14 cellular contexts compared by ENCODE assay signal in the genomic region with DNA sequence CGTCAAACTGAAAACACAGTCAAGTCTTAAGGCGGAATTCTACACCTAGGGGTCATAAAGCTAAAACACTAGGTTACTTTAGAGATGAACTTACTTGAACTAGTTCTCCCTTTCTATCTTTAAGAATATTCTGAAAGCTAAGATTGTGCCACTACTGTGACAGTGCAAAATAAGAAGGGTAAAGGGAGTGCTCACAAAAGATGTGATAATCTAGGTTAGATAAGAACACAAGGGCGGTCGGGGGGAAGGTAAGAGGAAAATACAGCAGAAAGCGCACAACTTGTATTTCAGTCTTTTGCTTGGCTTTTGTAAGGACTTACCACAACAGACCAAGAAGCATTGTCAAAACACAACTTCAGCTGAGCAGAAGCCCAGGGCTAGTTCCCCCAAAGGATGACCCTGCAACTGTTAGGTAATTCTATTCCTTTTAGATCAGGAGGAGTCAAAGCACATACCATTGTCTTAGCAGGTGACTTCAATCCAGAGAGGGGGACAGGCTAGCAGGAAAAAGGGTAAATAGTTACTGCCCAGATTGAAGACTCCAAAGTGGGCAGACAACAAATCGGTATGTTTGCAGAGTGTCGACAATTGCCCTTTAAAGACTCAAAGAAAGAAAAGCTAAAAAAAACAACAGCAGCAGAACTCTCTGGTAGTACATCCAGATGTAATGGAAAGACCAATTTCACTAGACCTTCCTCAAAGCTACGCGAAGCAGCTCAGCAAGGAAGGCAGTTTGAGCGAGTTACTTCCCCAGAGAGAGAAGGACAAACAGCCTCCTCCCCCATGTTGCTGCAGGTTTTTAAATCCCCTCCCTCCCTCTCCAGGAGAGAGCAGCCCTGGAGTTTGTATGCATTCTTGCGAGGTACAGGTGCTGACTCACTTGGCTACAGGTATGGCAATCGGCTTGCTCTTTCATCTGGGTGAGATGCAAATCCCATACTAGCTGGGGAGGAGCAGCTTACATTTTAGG. TPM values are rescaled to one million over a fixed set of nuclear protein-coding genes. Genes with fewer than 3 reads are reported as not detected.
A peak's percentile ranks its signal among the peaks of the same experiment; 100 is the strongest.
DNase-seq lines count a peak whose midpoint lies in the region; ATAC-seq, FAIRE-seq and TF ChIP-seq lines count a peak whose summit lies in the region.
"Had no signal": no experiment of that assay in that cellular context is flagged by ENCODE, and none has a peak within 500 bp of the region (broad histone marks: within the 10 kb centered on the region; RNA-seq: fewer than 3 reads in every experiment).

No MANE protein-coding gene starts in this region.

- no peak for DNase-seq in CD4-positive, alpha-beta memory T cell
- DNase-seq in LoVo (ENCODE audit: low spot score) (peak; percentile 11), foreskin keratinocyte (peak in 1 of 2 donors; percentile 51), pancreas (no peak), endothelial cell (ENCODE audit: low spot score) (no peak)
- no peak for DNase-seq in naive thymus-derived CD8-positive, alpha-beta T cell
- DNase-seq: activated T-cell treated with anti-CD3 and anti-CD28 coated beads, Interleukin-2, amount 50 U/mL, for 48 hours; kidney; NCI-H2227 treated with DMSO at 0.1 percent for 48 hours had no signal

- WGBS in pancreas, 2 donors = 66 to 71% methylated on average over 12 of the region's 12 CpGs

- no peaks in the 10 kb centered on the region for H3K27me3 Mint-ChIP-seq in CD4-positive, alpha-beta memory T cell
- H3K27me3 Mint-ChIP-seq in naive thymus-derived CD8-positive, alpha-beta T cell = no peaks in the 10 kb centered on the region
- peaks cover 2% of the 10 kb centered on the region for H3K27me3 Mint-ChIP-seq in endothelial cell (ENCODE audit: unreplicated experiment)

- no peak overlapping the region for H3K4me3 ChIP-seq in CD4-positive, alpha-beta memory T cell (ENCODE audit: low read length in 2 of 2)
- no peak overlapping the region for H3K4me3 ChIP-seq in pancreas
- H3K4me3 ChIP-seq: SK-N-MC had no signal

- POLR2A ChIA-PET in CD4-positive, alpha-beta memory T cell (lab: Charles Lee; ENCODE audit: partially characterized antibody) = interaction anchor here (0.7 to 2.8 kb wide), 6 partner anchors 11 to 97 kb away, joined by 3 to 8 read pairs (median 4); a partner anchor contains a TSS
- POLR2A ChIA-PET in naive thymus-derived CD8-positive, alpha-beta T cell (lab: Charles Lee) = interaction anchor here (0.6 to 2.0 kb wide), 5 partner anchors 16 to 90 kb away, joined by 3 to 10 read pairs (median 3); no protein-coding TSS in a partner anchor

- intact Hi-C loops in CD4-positive, alpha-beta memory T cell (cut with micrococcal nuclease) = no loop called here
- intact Hi-C loops in pancreas (cut with DNase I) = no loop called here

- TF ChIP-seq CTCF in foreskin keratinocyte (conservative IDR thresholded peaks at IDR 0.05) = no peak
- TF ChIP-seq CTCF in pancreas (IDR thresholded peaks at IDR 0.05) = no peak
- TF ChIP-seq CTCF in endothelial cell (IDR thresholded peaks at IDR 0.05; ENCODE audit: unreplicated experiment) = no peak

- ATAC-seq in foreskin keratinocyte (peak; percentile 44), pancreas (no peak), HG02588 (IDR thresholded peaks at IDR 0.05; ENCODE audit: unreplicated experiment) (no peak), GM21367 (IDR thresholded peaks at IDR 0.05; ENCODE audit: unreplicated experiment) (no peak)
- peak in 1 of 2 donors; percentile 9 for ATAC-seq in naive thymus-derived CD8-positive, alpha-beta T cell

- peak overlapping the region; percentile 63 to 90 (median 86) for H3K27ac Mint-ChIP-seq in CD4-positive, alpha-beta memory T cell
- peak overlapping the region; percentile 49 to 96 (median 86) for H3K27ac Mint-ChIP-seq in naive thymus-derived CD8-positive, alpha-beta T cell
- H3K27ac Mint-ChIP-seq in endothelial cell (ENCODE audit: unreplicated experiment) = no peak overlapping the region

- no peak for FAIRE-seq in pancreas (lab: Jason Lieb, UNC)
- FAIRE-seq: kidney had no signal

- H3K4me3 Mint-ChIP-seq in CD4-positive, alpha-beta memory T cell = peak overlapping the region in 6 of 8 donors; percentile 17 to 62 (median 42)
- H3K4me3 Mint-ChIP-seq in naive thymus-derived CD8-positive, alpha-beta T cell = peak overlapping the region in 8 of 10 donors; percentile 16 to 70 (median 38)
- no peak overlapping the region for H3K4me3 Mint-ChIP-seq in endothelial cell (ENCODE audit: unreplicated experiment)

- no peaks in the 10 kb centered on the region for H3K27me3 ChIP-seq in CD4-positive, alpha-beta memory T cell (ENCODE audit: insufficient read depth, low read length)
- H3K27me3 ChIP-seq in foreskin keratinocyte = peaks cover 2% of the 10 kb centered on the region
- no peaks in the 10 kb centered on the region for H3K27me3 ChIP-seq in pancreas

- peaks cover 87% of the 10 kb centered on the region for H3K4me1 ChIP-seq in CD4-positive, alpha-beta memory T cell (ENCODE audit: insufficient read depth, low read length)
- H3K4me1 ChIP-seq in foreskin keratinocyte (no peaks in the 10 kb centered on the region), pancreas (no peaks in the 10 kb centered on the region)

- no peak overlapping the region for H3K27ac ChIP-seq in CD4-positive, alpha-beta memory T cell (ENCODE audit: low read depth, low read length)
- H3K27ac ChIP-seq in foreskin keratinocyte (no peak overlapping the region), pancreas (no peak overlapping the region)
- H3K27ac ChIP-seq: SK-N-MC, VCaP had no signal

- H3K4me1 Mint-ChIP-seq in CD4-positive, alpha-beta memory T cell = peaks cover 52 to 94% (median 71%) of the 10 kb centered on the region in 4 donors
- peaks cover 29 to 91% (median 82%) of the 10 kb centered on the region in 4 donors for H3K4me1 Mint-ChIP-seq in naive thymus-derived CD8-positive, alpha-beta T cell
- H3K4me1 Mint-ChIP-seq in endothelial cell (ENCODE audit: unreplicated experiment) = no peaks in the 10 kb centered on the region

- peaks cover 66% of the 10 kb centered on the region for H3K36me3 ChIP-seq in CD4-positive, alpha-beta memory T cell (ENCODE audit: insufficient read depth, low read length)
- no peaks in the 10 kb centered on the region for H3K36me3 ChIP-seq in pancreas

- H3K36me3 Mint-ChIP-seq in CD4-positive, alpha-beta memory T cell = peaks cover 87 to 91% of the 10 kb centered on the region in 2 donors
- H3K36me3 Mint-ChIP-seq in naive thymus-derived CD8-positive, alpha-beta T cell = peaks cover 27 to 95% (median 79%) of the 10 kb centered on the region in 3 donors
- H3K36me3 Mint-ChIP-seq in endothelial cell (ENCODE audit: low read depth, unreplicated experiment) = no peaks in the 10 kb centered on the region

- H3K9me3 ChIP-seq in CD4-positive, alpha-beta memory T cell (ENCODE audit: control insufficient read depth in 1 of 2, low read length in 2 of 2) = no peaks in the 10 kb centered on the region
- H3K9me3 ChIP-seq in pancreas = no peaks in the 10 kb centered on the region

- peaks cover 0 to 7% (median 2%) of the 10 kb centered on the region in 8 donors for H3K9me3 Mint-ChIP-seq in CD4-positive, alpha-beta memory T cell
- peaks cover 0 to 17% (median 2%) of the 10 kb centered on the region in 9 donors for H3K9me3 Mint-ChIP-seq in naive thymus-derived CD8-positive, alpha-beta T cell
- H3K9me3 Mint-ChIP-seq in endothelial cell (ENCODE audit: unreplicated experiment) = no peaks in the 10 kb centered on the region

- CTCF ChIA-PET in CD4-positive, alpha-beta memory T cell (lab: Charles Lee; ENCODE audit: partially characterized antibody) = interaction anchor here (0.8 to 1.8 kb wide), 4 partner anchors 17 to 150 kb away, joined by 3 to 5 read pairs (median 4); no protein-coding TSS in a partner anchor

RNA-seq across cellular contexts. Expression of a gene that starts 59.0 kb away (rescaled TPM):
- total RNA-seq in CD4-positive, alpha-beta memory T cell = 100 to 1,000 TPM; 420 to 432 TPM
- 100 to 1,000 TPM; 431 to 458 TPM for polyA plus RNA-seq in CD4-positive, alpha-beta memory T cell
- total RNA-seq in foreskin keratinocyte (0.04 TPM in 1 of 2 replicates, not detected in the other), pancreas (1 to 10 TPM in 4 of 6 donors, under 1 TPM in 2; 0.28 to 3.7 (median 1.1) TPM), endothelial cell (ENCODE audit: unreplicated experiment) (1.1 TPM)
- polyA plus RNA-seq in foreskin keratinocyte (not detected in 2 replicates), pancreas (under 1 TPM; 0.38 to 0.89 TPM)
- total RNA-seq in naive thymus-derived CD8-positive, alpha-beta T cell = 100 to 1,000 TPM; 511 to 531 TPM
- 100 to 1,000 TPM; 413 to 542 (median 468) TPM for polyA plus RNA-seq in naive thymus-derived CD8-positive, alpha-beta T cell
- total RNA-seq: pulmonary artery endothelial cell had no signal

Comparison
In these comparisons a context has a peak if more than half of its experiments do, and no peak if none do; other contexts are left out.
1. RNA of a gene that starts 59.0 kb away (total RNA-seq): 511 to 531 TPM in naive thymus-derived CD8-positive, alpha-beta T cell and 420 to 432 TPM in CD4-positive, alpha-beta memory T cell; 0.28 to 3.7 TPM in pancreas, 1.1 TPM in endothelial cell (single experiment) and 0.04 TPM in foreskin keratinocyte; every median in the first group is over 10 times any median in the second.